ENCODE assay signal across 1 cellular context in genomic region chr1:93172778-93173177, GRCh38.
TF ChIP-seq lines count a peak whose summit lies in the region.

No MANE protein-coding gene starts in this region.

TF ChIP-seq in GM12878, 131 proteins besides CTCF, POLR2A, EP300 and RAD21:
- TF ChIP-seq CBX5 (IDR thresholded peaks at IDR 0.05; ENCODE audit: low read depth) (no peak), BRCA1 (IDR thresholded peaks at IDR 0.05; ENCODE audit: low read depth, low read length) (no peak)
TF ChIP-seq in GM12878: peak in this region for 0.
